1 cellular context compared by ENCODE assay signal in the genomic region with DNA sequence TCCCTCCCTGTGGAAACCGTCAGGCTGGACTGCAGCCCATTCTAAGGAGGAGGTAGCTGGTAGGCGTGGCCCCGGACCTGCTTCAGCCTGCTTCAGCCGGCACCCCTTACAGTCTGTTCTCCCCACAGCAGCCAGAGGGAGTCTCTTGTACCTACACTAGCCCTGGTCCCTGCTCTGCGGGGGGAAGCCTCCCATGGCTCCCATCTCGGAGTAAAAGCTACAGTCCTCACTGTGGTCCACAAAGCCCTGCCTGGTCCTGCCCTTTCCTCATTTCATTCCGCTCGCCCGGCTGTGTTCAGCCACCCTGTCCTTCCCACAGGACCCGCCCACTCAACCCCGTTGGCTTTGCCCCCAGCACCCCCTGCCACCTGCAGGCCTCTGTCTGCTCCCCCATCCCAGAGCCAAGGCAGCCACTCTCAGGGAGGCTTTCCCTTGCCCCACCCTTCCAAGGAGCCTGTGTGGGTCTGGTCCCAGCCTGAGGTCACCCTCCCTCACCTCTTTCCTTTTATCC.
TF ChIP-seq lines count a peak whose summit lies in the region.

No MANE protein-coding gene starts in this region.

TF ChIP-seq in H1, 55 proteins besides CTCF, POLR2A, EP300 and RAD21:
- TF ChIP-seq RXRA (IDR thresholded peaks at IDR 0.05; ENCODE audit: insufficient read depth, low read depth, low read length) (no peak), BACH1 (IDR thresholded peaks at IDR 0.05; ENCODE audit: low read length) (no peak), SIX5 (IDR thresholded peaks at IDR 0.05; ENCODE audit: low read depth, low read length) (no peak), KDM1A (IDR thresholded peaks at IDR 0.05; ENCODE audit: borderline replicate concordance, low read length) (no peak), RBBP5 (IDR thresholded peaks at IDR 0.05; ENCODE audit: borderline replicate concordance, low read depth, low read length) (no peak), KDM4A (IDR thresholded peaks at IDR 0.05; ENCODE audit: low read depth, low read length, severe bottlenecking) (no peak), ASH2L (IDR thresholded peaks at IDR 0.05; ENCODE audit: low read length) (no peak), SRF (IDR thresholded peaks at IDR 0.05; ENCODE audit: low read depth, low read length) (no peak), TBP (IDR thresholded peaks at IDR 0.05; ENCODE audit: low read depth, low read length) (no peak), SAP30 (IDR thresholded peaks at IDR 0.05; ENCODE audit: insufficient read depth, insufficient replicate concordance, low read length) (no peak)
- TF ChIP-seq, protein P1, sequence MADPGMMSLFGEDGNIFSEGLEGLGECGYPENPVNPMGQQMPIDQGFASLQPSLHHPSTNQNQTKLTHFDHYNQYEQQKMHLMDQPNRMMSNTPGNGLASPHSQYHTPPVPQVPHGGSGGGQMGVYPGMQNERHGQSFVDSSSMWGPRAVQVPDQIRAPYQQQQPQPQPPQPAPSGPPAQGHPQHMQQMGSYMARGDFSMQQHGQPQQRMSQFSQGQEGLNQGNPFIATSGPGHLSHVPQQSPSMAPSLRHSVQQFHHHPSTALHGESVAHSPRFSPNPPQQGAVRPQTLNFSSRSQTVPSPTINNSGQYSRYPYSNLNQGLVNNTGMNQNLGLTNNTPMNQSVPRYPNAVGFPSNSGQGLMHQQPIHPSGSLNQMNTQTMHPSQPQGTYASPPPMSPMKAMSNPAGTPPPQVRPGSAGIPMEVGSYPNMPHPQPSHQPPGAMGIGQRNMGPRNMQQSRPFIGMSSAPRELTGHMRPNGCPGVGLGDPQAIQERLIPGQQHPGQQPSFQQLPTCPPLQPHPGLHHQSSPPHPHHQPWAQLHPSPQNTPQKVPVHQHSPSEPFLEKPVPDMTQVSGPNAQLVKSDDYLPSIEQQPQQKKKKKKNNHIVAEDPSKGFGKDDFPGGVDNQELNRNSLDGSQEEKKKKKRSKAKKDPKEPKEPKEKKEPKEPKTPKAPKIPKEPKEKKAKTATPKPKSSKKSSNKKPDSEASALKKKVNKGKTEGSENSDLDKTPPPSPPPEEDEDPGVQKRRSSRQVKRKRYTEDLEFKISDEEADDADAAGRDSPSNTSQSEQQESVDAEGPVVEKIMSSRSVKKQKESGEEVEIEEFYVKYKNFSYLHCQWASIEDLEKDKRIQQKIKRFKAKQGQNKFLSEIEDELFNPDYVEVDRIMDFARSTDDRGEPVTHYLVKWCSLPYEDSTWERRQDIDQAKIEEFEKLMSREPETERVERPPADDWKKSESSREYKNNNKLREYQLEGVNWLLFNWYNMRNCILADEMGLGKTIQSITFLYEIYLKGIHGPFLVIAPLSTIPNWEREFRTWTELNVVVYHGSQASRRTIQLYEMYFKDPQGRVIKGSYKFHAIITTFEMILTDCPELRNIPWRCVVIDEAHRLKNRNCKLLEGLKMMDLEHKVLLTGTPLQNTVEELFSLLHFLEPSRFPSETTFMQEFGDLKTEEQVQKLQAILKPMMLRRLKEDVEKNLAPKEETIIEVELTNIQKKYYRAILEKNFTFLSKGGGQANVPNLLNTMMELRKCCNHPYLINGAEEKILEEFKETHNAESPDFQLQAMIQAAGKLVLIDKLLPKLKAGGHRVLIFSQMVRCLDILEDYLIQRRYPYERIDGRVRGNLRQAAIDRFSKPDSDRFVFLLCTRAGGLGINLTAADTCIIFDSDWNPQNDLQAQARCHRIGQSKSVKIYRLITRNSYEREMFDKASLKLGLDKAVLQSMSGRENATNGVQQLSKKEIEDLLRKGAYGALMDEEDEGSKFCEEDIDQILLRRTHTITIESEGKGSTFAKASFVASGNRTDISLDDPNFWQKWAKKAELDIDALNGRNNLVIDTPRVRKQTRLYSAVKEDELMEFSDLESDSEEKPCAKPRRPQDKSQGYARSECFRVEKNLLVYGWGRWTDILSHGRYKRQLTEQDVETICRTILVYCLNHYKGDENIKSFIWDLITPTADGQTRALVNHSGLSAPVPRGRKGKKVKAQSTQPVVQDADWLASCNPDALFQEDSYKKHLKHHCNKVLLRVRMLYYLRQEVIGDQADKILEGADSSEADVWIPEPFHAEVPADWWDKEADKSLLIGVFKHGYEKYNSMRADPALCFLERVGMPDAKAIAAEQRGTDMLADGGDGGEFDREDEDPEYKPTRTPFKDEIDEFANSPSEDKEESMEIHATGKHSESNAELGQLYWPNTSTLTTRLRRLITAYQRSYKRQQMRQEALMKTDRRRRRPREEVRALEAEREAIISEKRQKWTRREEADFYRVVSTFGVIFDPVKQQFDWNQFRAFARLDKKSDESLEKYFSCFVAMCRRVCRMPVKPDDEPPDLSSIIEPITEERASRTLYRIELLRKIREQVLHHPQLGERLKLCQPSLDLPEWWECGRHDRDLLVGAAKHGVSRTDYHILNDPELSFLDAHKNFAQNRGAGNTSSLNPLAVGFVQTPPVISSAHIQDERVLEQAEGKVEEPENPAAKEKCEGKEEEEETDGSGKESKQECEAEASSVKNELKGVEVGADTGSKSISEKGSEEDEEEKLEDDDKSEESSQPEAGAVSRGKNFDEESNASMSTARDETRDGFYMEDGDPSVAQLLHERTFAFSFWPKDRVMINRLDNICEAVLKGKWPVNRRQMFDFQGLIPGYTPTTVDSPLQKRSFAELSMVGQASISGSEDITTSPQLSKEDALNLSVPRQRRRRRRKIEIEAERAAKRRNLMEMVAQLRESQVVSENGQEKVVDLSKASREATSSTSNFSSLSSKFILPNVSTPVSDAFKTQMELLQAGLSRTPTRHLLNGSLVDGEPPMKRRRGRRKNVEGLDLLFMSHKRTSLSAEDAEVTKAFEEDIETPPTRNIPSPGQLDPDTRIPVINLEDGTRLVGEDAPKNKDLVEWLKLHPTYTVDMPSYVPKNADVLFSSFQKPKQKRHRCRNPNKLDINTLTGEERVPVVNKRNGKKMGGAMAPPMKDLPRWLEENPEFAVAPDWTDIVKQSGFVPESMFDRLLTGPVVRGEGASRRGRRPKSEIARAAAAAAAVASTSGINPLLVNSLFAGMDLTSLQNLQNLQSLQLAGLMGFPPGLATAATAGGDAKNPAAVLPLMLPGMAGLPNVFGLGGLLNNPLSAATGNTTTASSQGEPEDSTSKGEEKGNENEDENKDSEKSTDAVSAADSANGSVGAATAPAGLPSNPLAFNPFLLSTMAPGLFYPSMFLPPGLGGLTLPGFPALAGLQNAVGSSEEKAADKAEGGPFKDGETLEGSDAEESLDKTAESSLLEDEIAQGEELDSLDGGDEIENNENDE (IDR thresholded peaks at IDR 0.05; ENCODE audit: insufficient replicate concordance, low read length): no peak
